Comparison of ENCODE assay signal across 20 cellular contexts in genomic region chr1:89927037-89927436, GRCh38.
"Had no signal": no experiment of that assay in that cellular context is flagged by ENCODE, and none has a peak within 500 bp of the region (broad histone marks: within the 10 kb centered on the region; RNA-seq: fewer than 3 reads in every experiment).

No MANE protein-coding gene starts in this region.

- H3K27ac ChIP-seq: epithelial cell of prostate, esophagus squamous epithelium, neural progenitor cell, ovary, right atrium auricular region, tibial artery, upper lobe of right lung, vagina had no signal

- H3K27ac Mint-ChIP-seq: immature natural killer cell; neural progenitor cell; stimulated activated memory B cell treated with anti-CD40 and anti-IgM and Interleukin-4, amounts not matched to agents 10 μg/mL and 1 μg/mL and 100 μg/mL, for 72 hours; stimulated activated naive CD8-positive, alpha-beta T cell treated with anti-CD3 and anti-CD28 coated beads, Interleukin-15, Interleukin-2, amounts not matched to agents 100 ng/mL and 50 ng/mL, for 24 hours had no signal

- H3K4me3 ChIP-seq: esophagus squamous epithelium, neural progenitor cell, ovary, right atrium auricular region, smooth muscle cell, tibial artery, upper lobe of right lung, vagina had no signal

- H3K9me3 Mint-ChIP-seq: immature natural killer cell; stimulated activated memory B cell treated with anti-CD40 and anti-IgM and Interleukin-4, amounts not matched to agents 10 μg/mL and 1 μg/mL and 100 μg/mL, for 72 hours; stimulated activated naive CD8-positive, alpha-beta T cell treated with anti-CD3 and anti-CD28 coated beads, Interleukin-15, Interleukin-2, amounts not matched to agents 100 ng/mL and 50 ng/mL, for 24 hours had no signal

- H3K4me1 ChIP-seq: esophagus squamous epithelium, right atrium auricular region, tibial artery, upper lobe of right lung, vagina had no signal

- H3K4me3 Mint-ChIP-seq: immature natural killer cell; naive thymus-derived CD8-positive, alpha-beta T cell; neural progenitor cell; stimulated activated memory B cell treated with anti-CD40 and anti-IgM and Interleukin-4, amounts not matched to agents 10 μg/mL and 1 μg/mL and 100 μg/mL, for 72 hours; stimulated activated naive CD8-positive, alpha-beta T cell treated with anti-CD3 and anti-CD28 coated beads, Interleukin-15, Interleukin-2, amounts not matched to agents 100 ng/mL and 50 ng/mL, for 24 hours had no signal

- H3K4me2 ChIP-seq: neural progenitor cell, smooth muscle cell had no signal

- H3K36me3 ChIP-seq: ovary, right atrium auricular region, tibial artery, upper lobe of right lung, vagina had no signal

- H3K27me3 ChIP-seq: esophagus squamous epithelium, neural progenitor cell, ovary, right atrium auricular region, tibial artery, upper lobe of right lung, vagina had no signal

- H2AFZ ChIP-seq: neural progenitor cell had no signal

- ATAC-seq: left cardiac atrium; naive thymus-derived CD8-positive, alpha-beta T cell; stimulated activated memory B cell treated with anti-CD40 and anti-IgM and Interleukin-4, amounts not matched to agents 10 μg/mL and 1 μg/mL and 100 μg/mL, for 72 hours; upper lobe of right lung had no signal

- H3K27me3 Mint-ChIP-seq: naive thymus-derived CD8-positive, alpha-beta T cell; stimulated activated memory B cell treated with anti-CD40 and anti-IgM and Interleukin-4, amounts not matched to agents 10 μg/mL and 1 μg/mL and 100 μg/mL, for 72 hours; stimulated activated naive CD8-positive, alpha-beta T cell treated with anti-CD3 and anti-CD28 coated beads, Interleukin-15, Interleukin-2, amounts not matched to agents 100 ng/mL and 50 ng/mL, for 24 hours had no signal

- H3K4me1 Mint-ChIP-seq: neural progenitor cell had no signal

- DNase-seq: effector memory CD4-positive, alpha-beta T cell; esophagus squamous epithelium; foreskin fibroblast; immature natural killer cell; kidney; left cardiac atrium; mesendoderm; naive thymus-derived CD8-positive, alpha-beta T cell; nucleus accumbens; ovary; stimulated activated CD4-positive, alpha-beta T cell treated with anti-CD3 and anti-CD28 coated beads, Interleukin-4, amount 100 ng/mL, for 24 hours; tibial artery; upper lobe of right lung had no signal

- H3K9ac ChIP-seq: neural progenitor cell had no signal

- H3K9me3 ChIP-seq: ovary, right atrium auricular region, upper lobe of right lung, vagina had no signal
